ENCODE assay signal across 14 cellular contexts in genomic region chr22:24290459-24290858, GRCh38. TPM values are rescaled to one million over a fixed set of nuclear protein-coding genes. Genes with fewer than 3 reads are reported as not detected.
A peak's percentile ranks its signal among the peaks of the same experiment; 100 is the strongest.
DNase-seq lines count a peak whose midpoint lies in the region; ATAC-seq, FAIRE-seq and TF ChIP-seq lines count a peak whose summit lies in the region.
"Had no signal": no experiment of that assay in that cellular context is flagged by ENCODE, and none has a peak within 500 bp of the region (broad histone marks: within the 10 kb centered on the region; RNA-seq: fewer than 3 reads in every experiment).

No MANE protein-coding gene starts in this region.

- no peaks in the 10 kb centered on the region for H3K27me3 ChIP-seq in liver (ENCODE audit: control insufficient read depth in 4 of 4, insufficient read depth in 4 of 4, low read length in 3 of 4)
- no peaks in the 10 kb centered on the region for H3K27me3 ChIP-seq in HepG2 (ENCODE audit: control insufficient read depth in 1 of 2, insufficient read depth in 2 of 2, low read length in 2 of 2)
- H3K27me3 ChIP-seq in prostate gland (replicated peaks; ENCODE audit: insufficient read depth), result no peaks in the 10 kb centered on the region
- H3K27me3 ChIP-seq in effector memory CD4-positive, alpha-beta T cell (replicated peaks; ENCODE audit: control insufficient read depth, insufficient read depth, low read length, poor library complexity, severe bottlenecking), result no peaks in the 10 kb centered on the region

- H2AFZ ChIP-seq in HepG2 (ENCODE audit: low read length) (no peak overlapping the region), OCI-LY7 (ENCODE audit: low read length) (no peak overlapping the region)

- H3K79me2 ChIP-seq in HepG2 (ENCODE audit: insufficient read depth, low read length), result peaks cover 56% of the 10 kb centered on the region
- H3K79me2 ChIP-seq in OCI-LY7 (ENCODE audit: insufficient read depth, low read depth, low read length), result peaks cover 62% of the 10 kb centered on the region

- TF ChIP-seq POLR2A in HepG2 (IDR thresholded peaks at IDR 0.05; ENCODE audit: insufficient read depth in 1 of 2, low read depth in 2 of 2, low read length in 2 of 2) (no peak), prostate gland (IDR thresholded peaks at IDR 0.05) (no peak)

- no peaks in the 10 kb centered on the region for H3K9me3 ChIP-seq in liver (ENCODE audit: control insufficient read depth in 4 of 4, low read length in 3 of 4)
- no peaks in the 10 kb centered on the region for H3K9me3 ChIP-seq in HepG2 (ENCODE audit: low read length)
- no peaks in the 10 kb centered on the region for H3K9me3 ChIP-seq in prostate gland
- no peaks in the 10 kb centered on the region for H3K9me3 ChIP-seq in effector memory CD4-positive, alpha-beta T cell (ENCODE audit: control insufficient read depth, low read length)
- no peaks in the 10 kb centered on the region for H3K9me3 ChIP-seq in OCI-LY7 (ENCODE audit: low read length)

- H3K27ac ChIP-seq in liver (ENCODE audit: low read depth in 1 of 2, low read length in 2 of 2), result peak overlapping the region; percentile 74 to 88
- H3K27ac ChIP-seq in HepG2 (ENCODE audit: extremely low read length, insufficient read depth, low read length), result no peak overlapping the region
- peak overlapping the region; percentile 47 to 49 for H3K27ac ChIP-seq in prostate gland
- no peak overlapping the region for H3K27ac ChIP-seq in effector memory CD4-positive, alpha-beta T cell (ENCODE audit: insufficient read depth, low read length, poor library complexity, severe bottlenecking)
- H3K27ac ChIP-seq in OCI-LY7 (ENCODE audit: low read depth, low read length, poor library complexity, severe bottlenecking), result no peak overlapping the region
- H3K27ac ChIP-seq: epithelial cell of prostate had no signal

- no peak for TF ChIP-seq RAD21 in liver (IDR thresholded peaks at IDR 0.05)
- TF ChIP-seq RAD21 in HepG2 (CRISPR knock-in tag; IDR thresholded peaks at IDR 0.05), result no peak

- intact Hi-C loops in HepG2 (cut with micrococcal nuclease; ENCODE audit: unreplicated experiment), result no loop called here
- intact Hi-C loops in prostate gland (cut with DNase I), result no loop called here
- intact Hi-C loops in OCI-LY7 (cut with micrococcal nuclease; ENCODE audit: unreplicated experiment), result no loop called here

- TF ChIP-seq EP300 in HepG2 (IDR thresholded peaks at IDR 0.05; ENCODE audit: low read depth in 2 of 2, low read length in 2 of 2), result no peak
- TF ChIP-seq EP300 in HepG2 (CRISPR knock-in tag; IDR thresholded peaks at IDR 0.05; ENCODE audit: borderline replicate concordance), result no peak

- POLR2A ChIA-PET in HepG2 (lab: Yijun Ruan, JAX) (no interaction called here), OCI-LY7 (lab: Charles Lee) (no interaction called here)

- no peaks in the 10 kb centered on the region for H3K9me2 ChIP-seq in OCI-LY7 (ENCODE audit: insufficient read depth, low read length)

- DNase-seq in HepG2 (ENCODE audit: low spot score) (no peak), fibroblast of mammary gland (ENCODE audit: low read depth) (peak; percentile 62), prostate gland (ENCODE audit: low spot score) (no peak), OCI-LY7 (ENCODE audit: low spot score) (no peak), HT-29 (ENCODE audit: low spot score) (no peak)
- DNase-seq in effector memory CD4-positive, alpha-beta T cell, result no peak
- DNase-seq: activated naive CD4-positive, alpha-beta T cell treated with anti-CD3 and anti-CD28 coated beads for 36 hours; Kasumi-1; NCI-H187; NCI-H526 treated with DMSO at 0.1 percent for 48 hours had no signal

- H3K9ac ChIP-seq in liver (ENCODE audit: low read depth in 1 of 2, low read length in 2 of 2) (peak overlapping the region in 1 of 2 donors; percentile 27), HepG2 (ENCODE audit: insufficient read depth, low read depth, low read length) (no peak overlapping the region)

- BruUV-seq in HepG2 (replicated peaks; lab: Mats Ljungman, UMichigan) (no TSS peak), OCI-LY7 (replicated peaks; lab: Mats Ljungman, UMichigan) (no TSS peak)

- H3K36me3 ChIP-seq in liver (ENCODE audit: control insufficient read depth in 4 of 4, insufficient read depth in 3 of 4, low read depth in 1 of 4, low read length in 3 of 4), result no peaks in the 10 kb centered on the region
- no peaks in the 10 kb centered on the region for H3K36me3 ChIP-seq in HepG2 (replicated peaks in 1 of 2; ENCODE audit: control insufficient read depth in 1 of 2, insufficient read depth in 2 of 2, low read length in 2 of 2)
- H3K36me3 ChIP-seq in prostate gland, result no peaks in the 10 kb centered on the region
- no peaks in the 10 kb centered on the region for H3K36me3 ChIP-seq in effector memory CD4-positive, alpha-beta T cell (ENCODE audit: control insufficient read depth, insufficient read depth, low read length)
- H3K36me3 ChIP-seq in OCI-LY7 (ENCODE audit: insufficient read depth, low read length), result peaks cover 12% of the 10 kb centered on the region; the same call in 1 of the 2 replicates

- no peak for ATAC-seq in HepG2
- no peak for ATAC-seq in GM18517 (IDR thresholded peaks at IDR 0.05; ENCODE audit: unreplicated experiment)

- in situ Hi-C loops in HepG2 (cut with HindIII; ENCODE audit: extremely low pct_ligation_motif_present, low pct_unique_long_range_greater_than_20kb), result no loop called here

- no peak overlapping the region for H3K4me2 ChIP-seq in HepG2 (ENCODE audit: low read depth, low read length)
- no peak overlapping the region for H3K4me2 ChIP-seq in OCI-LY7 (ENCODE audit: low read length)

- H4K20me1 ChIP-seq in HepG2 (ENCODE audit: insufficient read depth, low read length) (no peaks in the 10 kb centered on the region), OCI-LY7 (ENCODE audit: insufficient read depth, low read length) (0 out of 2 replicates have a peak, but pooled peaks cover 16% of the 10 kb centered on the region)

- CTCF ChIA-PET in HepG2 (lab: Yijun Ruan, JAX; ENCODE audit: low intra/inter-chr PET ratio, low total read pairs), result no interaction called here
- CTCF ChIA-PET in OCI-LY7 (lab: Charles Lee; ENCODE audit: unreplicated experiment), result no interaction called here

- TF ChIP-seq CTCF in liver (IDR thresholded peaks at IDR 0.05; ENCODE audit: low read depth, low read length, missing input control), result no peak
- TF ChIP-seq CTCF in HepG2 (CRISPR knock-in tag; IDR thresholded peaks at IDR 0.05), result no peak
- TF ChIP-seq CTCF in fibroblast of mammary gland (conservative IDR thresholded peaks at IDR 0.05; ENCODE audit: control insufficient read depth, insufficient read depth, low read depth, low read length), result no peak
- TF ChIP-seq CTCF in prostate gland (IDR thresholded peaks at IDR 0.05), result no peak
- TF ChIP-seq CTCF in OCI-LY7 (conservative IDR thresholded peaks at IDR 0.05; ENCODE audit: low read length), result no peak

- H3K4me3 ChIP-seq in liver (ENCODE audit: low read depth in 1 of 3, low read length in 3 of 3) (no peak overlapping the region), HepG2 (replicated peaks in 1 of 3; ENCODE audit: insufficient read depth in 1 of 3, low read depth in 2 of 3, low read length in 3 of 3) (no peak overlapping the region), fibroblast of mammary gland (ENCODE audit: control insufficient read depth, low read depth, low read length) (no peak overlapping the region), prostate gland (no peak overlapping the region), OCI-LY7 (ENCODE audit: low read depth, low read length, poor library complexity, severe bottlenecking) (no peak overlapping the region)
- H3K4me3 ChIP-seq in effector memory CD4-positive, alpha-beta T cell (ENCODE audit: insufficient read depth, low read depth, low read length, poor library complexity, severe bottlenecking), result no peak overlapping the region

- no peak for FAIRE-seq in HepG2 (lab: Jason Lieb, UNC)

- H3K4me1 ChIP-seq in liver (ENCODE audit: control insufficient read depth in 4 of 4, insufficient read depth in 4 of 4, low read length in 3 of 4), result peaks cover 13 to 46% (median 38%) of the 10 kb centered on the region in 4 donors
- peaks cover 51% of the 10 kb centered on the region for H3K4me1 ChIP-seq in HepG2 (ENCODE audit: insufficient read depth, low read length)
- H3K4me1 ChIP-seq in prostate gland (replicated peaks), result peaks cover 22% of the 10 kb centered on the region
- H3K4me1 ChIP-seq in effector memory CD4-positive, alpha-beta T cell (ENCODE audit: control insufficient read depth, insufficient read depth, low read length, poor library complexity, severe bottlenecking), result peaks cover 3% of the 10 kb centered on the region
- no peaks in the 10 kb centered on the region for H3K4me1 ChIP-seq in OCI-LY7 (ENCODE audit: insufficient read depth, low read length, poor library complexity, severe bottlenecking)

RNA-seq across cellular contexts. Expression of gene SPECC1L, which starts 19.8 kb away (rescaled TPM):
- total RNA-seq in liver, result 10 to 100 TPM; 16.3 to 22.3 TPM
- polyA plus RNA-seq in liver, result 1 to 10 TPM; 5.4 to 8.2 TPM
- total RNA-seq in HepG2 (2016; rRNA removed; fragmentation: Illumina TruSeq; extraction: Trizol), result 30.3 and 40.2 TPM in 2 replicates
- total RNA-seq in HepG2 (2016; cell fraction: cytosol; rRNA removed; fragmentation: Illumina TruSeq; extraction: Trizol; ENCODE audit: low read depth), result 12.7 and 19.1 TPM in 2 replicates
- total RNA-seq in HepG2 (2016; cell fraction: insoluble cytoplasmic fraction; rRNA removed; fragmentation: Illumina TruSeq; extraction: Trizol), result 29.7 and 36.7 TPM in 2 replicates
- 23.5 and 24.7 TPM in 2 replicates for total RNA-seq in HepG2 (2016; cell fraction: membrane; rRNA removed; fragmentation: Illumina TruSeq; extraction: Trizol)
- 33.2 and 38.0 TPM in 2 replicates for total RNA-seq in HepG2 (2016; cell fraction: nucleus; rRNA removed; fragmentation: Illumina TruSeq; extraction: Trizol)
- 14.1 and 16.9 TPM in 2 replicates for polyA plus RNA-seq in HepG2 (2011; rRNA removed)
- polyA plus RNA-seq in HepG2 (2011; cell fraction: cytosol; rRNA removed), result 12.5 and 14.6 TPM in 2 replicates
- 19.0 TPM in 2 replicates for polyA plus RNA-seq in HepG2 (2011; cell fraction: nucleus; rRNA removed)
- polyA plus RNA-seq in HepG2 (2012), result 20.4 and 20.6 TPM in 2 replicates
- polyA plus RNA-seq in HepG2 (2016; cell fraction: cytosol; fragmentation: Illumina TruSeq; extraction: Trizol; ENCODE audit: low read depth), result 1.7 and 1.8 TPM in 2 replicates
- 19.1 and 20.8 TPM in 2 replicates for polyA plus RNA-seq in HepG2 (2016; cell fraction: insoluble cytoplasmic fraction; fragmentation: Illumina TruSeq; extraction: Trizol; ENCODE audit: low read depth)
- 5.1 and 5.2 TPM in 2 replicates for polyA plus RNA-seq in HepG2 (2016; cell fraction: membrane; fragmentation: Illumina TruSeq; extraction: Trizol; ENCODE audit: low read depth)
- polyA plus RNA-seq in HepG2 (2016; cell fraction: nucleus; fragmentation: Illumina TruSeq; extraction: Trizol; ENCODE audit: insufficient read depth, low read depth), result 22.8 and 26.2 TPM in 2 replicates
- polyA minus RNA-seq in HepG2 (2011; rRNA and poly(A)+ RNA removed; ENCODE audit: low replicate concordance), result 22.4 and 26.6 TPM in 2 replicates
- polyA minus RNA-seq in HepG2 (2011; cell fraction: cytosol; rRNA and poly(A)+ RNA removed), result 16.9 and 23.3 TPM in 2 replicates
- polyA minus RNA-seq in HepG2 (2011; cell fraction: nucleus; rRNA and poly(A)+ RNA removed), result 43.5 and 49.4 TPM in 2 replicates
- total RNA-seq in prostate gland, result 10 to 100 TPM; 39.6 to 63.2 TPM
- 42.4 and 47.0 TPM in 2 replicates for total RNA-seq in OCI-LY7 (2014; rRNA removed; shearing (Covaris generic))
- total RNA-seq in OCI-LY7 (2022), result 65.5 and 66.2 TPM in 2 replicates
- 9.5 and 11.8 TPM in 2 replicates for total RNA-seq in HT-29 (2014; rRNA removed; shearing (Covaris generic))

RNA-seq across cellular contexts. Expression of gene GGT5, which starts 45.6 kb away (rescaled TPM):
- 10 to 100 TPM in 1 of 2 donors, 1 to 10 TPM in 1; 6.3 to 20.7 TPM for total RNA-seq in liver
- 10 to 100 TPM; 19.6 to 35.0 TPM for polyA plus RNA-seq in liver
- total RNA-seq in HepG2 (2016; rRNA removed; fragmentation: Illumina TruSeq; extraction: Trizol), result 0.35 and 0.69 TPM in 2 replicates
- not detected in 2 replicates for total RNA-seq in HepG2 (2016; cell fraction: cytosol; rRNA removed; fragmentation: Illumina TruSeq; extraction: Trizol; ENCODE audit: low read depth)
- 0.15 and 0.56 TPM in 2 replicates for total RNA-seq in HepG2 (2016; cell fraction: insoluble cytoplasmic fraction; rRNA removed; fragmentation: Illumina TruSeq; extraction: Trizol)
- 0.15 and 0.17 TPM in 2 replicates for total RNA-seq in HepG2 (2016; cell fraction: membrane; rRNA removed; fragmentation: Illumina TruSeq; extraction: Trizol)
- 0.34 and 0.96 TPM in 2 replicates for total RNA-seq in HepG2 (2016; cell fraction: nucleus; rRNA removed; fragmentation: Illumina TruSeq; extraction: Trizol)
- polyA plus RNA-seq in HepG2 (2011; rRNA removed), result 2.1 and 3.1 TPM in 2 replicates
- polyA plus RNA-seq in HepG2 (2011; cell fraction: cytosol; rRNA removed), result 2.3 and 3.5 TPM in 2 replicates
- polyA plus RNA-seq in HepG2 (2011; cell fraction: nucleus; rRNA removed), result 13.6 and 29.0 TPM in 2 replicates
- 0.55 and 1.0 TPM in 2 replicates for polyA plus RNA-seq in HepG2 (2012)
- polyA plus RNA-seq in HepG2 (2016; cell fraction: cytosol; fragmentation: Illumina TruSeq; extraction: Trizol; ENCODE audit: low read depth), result 0.11 and 0.16 TPM in 2 replicates
- polyA plus RNA-seq in HepG2 (2016; cell fraction: insoluble cytoplasmic fraction; fragmentation: Illumina TruSeq; extraction: Trizol; ENCODE audit: low read depth), result 0.19 TPM in 1 of 2 replicates, not detected in the other
- 0.35 TPM in 1 of 2 replicates, not detected in the other for polyA plus RNA-seq in HepG2 (2016; cell fraction: membrane; fragmentation: Illumina TruSeq; extraction: Trizol; ENCODE audit: low read depth)
- 2.3 and 3.8 TPM in 2 replicates for polyA plus RNA-seq in HepG2 (2016; cell fraction: nucleus; fragmentation: Illumina TruSeq; extraction: Trizol; ENCODE audit: insufficient read depth, low read depth)
- 0.42 and 7.4 TPM in 2 replicates for polyA minus RNA-seq in HepG2 (2011; rRNA and poly(A)+ RNA removed; ENCODE audit: low replicate concordance)
- 1.7 and 1.8 TPM in 2 replicates for polyA minus RNA-seq in HepG2 (2011; cell fraction: cytosol; rRNA and poly(A)+ RNA removed)
- 2.4 and 3.9 TPM in 2 replicates for polyA minus RNA-seq in HepG2 (2011; cell fraction: nucleus; rRNA and poly(A)+ RNA removed)
- 10 to 100 TPM; 19.2 to 39.7 TPM for total RNA-seq in prostate gland
- total RNA-seq in OCI-LY7 (2014; rRNA removed; shearing (Covaris generic)), result 0.06 and 0.10 TPM in 2 replicates
- total RNA-seq in OCI-LY7 (2022), result not detected in 2 replicates
- 0.10 TPM in 1 of 2 replicates, not detected in the other for total RNA-seq in HT-29 (2014; rRNA removed; shearing (Covaris generic))
- total RNA-seq: activated CD8-positive, alpha-beta memory T cell treated with anti-CD3 and anti-CD28 coated beads for 36 hours; activated naive CD4-positive, alpha-beta T cell treated with anti-CD3 and anti-CD28 coated beads for 36 hours had no signal

Comparison
In these comparisons a context has a peak if more than half of its experiments do, and no peak if none do; other contexts are left out.
1. H3K27ac ChIP-seq: peak in liver (2 of 2) and prostate gland (2 of 2); none in HepG2 (single experiment), effector memory CD4-positive, alpha-beta T cell (single experiment) and OCI-LY7 (single experiment).